Comparison of ENCODE assay signal across 8 cellular contexts in the genomic region with DNA sequence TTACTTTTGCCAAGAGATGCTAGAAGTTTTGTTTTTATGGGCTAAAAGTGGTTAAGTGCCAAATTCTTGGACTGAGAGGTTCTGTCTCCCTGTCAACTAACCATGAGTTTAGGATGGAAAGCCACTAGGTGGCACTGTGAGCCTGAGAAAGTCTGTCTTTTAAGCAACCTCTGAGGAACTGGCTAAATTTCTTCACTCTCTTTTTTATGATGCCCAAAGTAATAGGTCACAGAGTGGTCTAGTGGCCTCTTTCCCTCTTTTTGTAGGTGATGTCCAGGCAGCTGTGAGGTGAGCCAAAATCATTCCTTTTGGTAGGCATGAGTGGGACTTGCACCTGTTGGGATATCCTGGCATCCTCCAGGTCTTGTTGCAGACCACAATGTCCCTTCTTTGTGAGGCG. TPM values are rescaled to one million over a fixed set of nuclear protein-coding genes. Genes with fewer than 3 reads are reported as not detected.
DNase-seq lines count a peak whose midpoint lies in the region; ATAC-seq, FAIRE-seq and TF ChIP-seq lines count a peak whose summit lies in the region.

No MANE protein-coding gene starts in this region.

- H3K4me1 ChIP-seq in A549 (peaks cover 10% of the 10 kb centered on the region; the same call in 1 of the 3 replicates), RWPE2 (ENCODE audit: insufficient read depth, poor library complexity, severe bottlenecking) (peaks cover 3% of the 10 kb centered on the region), foreskin keratinocyte (no peaks in the 10 kb centered on the region), ovary (ENCODE audit: insufficient read depth) (no peaks in the 10 kb centered on the region), upper lobe of left lung (peaks cover 0 to 8% (median 0%) of the 10 kb centered on the region in 4 donors)

- H3K4me2 ChIP-seq in A549, result no peak overlapping the region

- 100% methylated on average over 1 of the region's 1 CpG for WGBS in A549 (ENCODE audit: missing lambda C conversion rate)
- WGBS in ovary, 3 donors, result 96 to 100% (median 96%) methylated on average over 1 of the region's 1 CpG
- WGBS in upper lobe of left lung, 2 donors, result 92 to 100% methylated on average over 1 of the region's 1 CpG

- intact Hi-C loops in ovary (cut with DNase I), result loop anchor here in 2 of 4 donors (2.0 to 10.0 kb wide), 2 partner anchors 502 to 506 kb away; no protein-coding TSS in a partner anchor

- ATAC-seq in A549 (peak; percentile 81 to 94), GM18519 (IDR thresholded peaks at IDR 0.05; ENCODE audit: low FRiP score, unreplicated experiment) (peak; percentile 79), RWPE2 (ENCODE audit: low read depth) (peak; percentile 56; the same call in 1 of the 3 replicates), foreskin keratinocyte (peak; percentile 83), upper lobe of left lung (ENCODE audit: low FRiP score in 2 of 2) (peak; percentile 78 to 91)

- FAIRE-seq in A549 (lab: Jason Lieb, UNC), result peak; percentile 79

- no peak for TF ChIP-seq EP300 in A549 (IDR thresholded peaks at IDR 0.05)
- TF ChIP-seq EP300 in ovary (IDR thresholded peaks at IDR 0.05), result no peak
- no peak for TF ChIP-seq EP300 in upper lobe of left lung (IDR thresholded peaks at IDR 0.05)

- H3K9me3 ChIP-seq in A549 (peaks cover 21% of the 10 kb centered on the region), RWPE2 (ENCODE audit: severe bottlenecking) (peaks cover 13% of the 10 kb centered on the region), ovary (no peaks in the 10 kb centered on the region), upper lobe of left lung (peaks cover 0 to 7% (median 2%) of the 10 kb centered on the region in 4 donors)

- TF ChIP-seq POLR2A in A549 (IDR thresholded peaks at IDR 0.05; ENCODE audit: low read length) (no peak), ovary (IDR thresholded peaks at IDR 0.05) (no peak), upper lobe of left lung (IDR thresholded peaks at IDR 0.05) (no peak)

- TF ChIP-seq CTCF in A549 (IDR thresholded peaks at IDR 0.05) (peak; percentile 85), LNCaP clone FGC (IDR thresholded peaks at IDR 0.05; ENCODE audit: control insufficient read depth, extremely low read depth, insufficient read depth) (peak; percentile 78), RWPE2 (IDR thresholded peaks at IDR 0.05; ENCODE audit: poor library complexity, severe bottlenecking) (peak; percentile 61), foreskin keratinocyte (conservative IDR thresholded peaks at IDR 0.05) (peak; percentile 75), ovary (IDR thresholded peaks at IDR 0.05) (peak; percentile 52 to 72 (median 60)), upper lobe of left lung (IDR thresholded peaks at IDR 0.05) (peak; percentile 56 to 86 (median 72))

- CTCF ChIA-PET in A549 (lab: Yijun Ruan, JAX), result interaction anchor here (0.6 to 5.3 kb wide), 47 partner anchors 8 to 517 kb away, joined by 3 to 81 read pairs (median 4); no protein-coding TSS in a partner anchor

- POLR2A ChIA-PET in A549 (lab: Yijun Ruan, JAX), result no interaction called here

- H3K27me3 ChIP-seq in RWPE2 (ENCODE audit: insufficient read depth, poor library complexity, severe bottlenecking), result no peaks in the 10 kb centered on the region
- H3K27me3 ChIP-seq in foreskin keratinocyte, result no peaks in the 10 kb centered on the region
- H3K27me3 ChIP-seq in ovary, result no peaks in the 10 kb centered on the region
- no peaks in the 10 kb centered on the region for H3K27me3 ChIP-seq in upper lobe of left lung

- H3K36me3 ChIP-seq in RWPE2 (ENCODE audit: low read depth) (peaks cover 98% of the 10 kb centered on the region), ovary (no peaks in the 10 kb centered on the region), upper lobe of left lung (peaks cover 14 to 84% (median 27%) of the 10 kb centered on the region in 4 donors)

- DNase-seq in A549 (ENCODE audit: low read depth in 1 of 2, low spot score in 1 of 2), result peak; percentile 33 to 79
- peak; percentile 81 for DNase-seq in LNCaP clone FGC (ENCODE audit: low read depth)
- DNase-seq in RWPE2 (ENCODE audit: low spot score), result no peak
- peak; percentile 34 for DNase-seq in activated T-helper 9 cell treated with anti-CD3 and anti-CD28 coated beads, Interleukin-2, amount 50 U/mL, for 16 hours (ENCODE audit: low read depth)
- peak in 1 of 2 donors; percentile 52 for DNase-seq in foreskin keratinocyte
- DNase-seq in ovary, result peak; percentile 43 to 83 (median 65)
- peak in 1 of 2 donors; percentile 62 for DNase-seq in upper lobe of left lung

- H3K27ac ChIP-seq in A549 (no peak overlapping the region), RWPE2 (ENCODE audit: poor library complexity, severe bottlenecking) (no peak overlapping the region), foreskin keratinocyte (no peak overlapping the region), ovary (no peak overlapping the region), upper lobe of left lung (no peak overlapping the region)

- TF ChIP-seq RAD21 in A549 (conservative IDR thresholded peaks at IDR 0.05 in 1 of 2, IDR thresholded peaks at IDR 0.05 in 1 of 2), result peak; percentile 79 to 83

- H3K4me3 ChIP-seq in A549 (no peak overlapping the region), LNCaP clone FGC (ENCODE audit: low read depth, low read length) (no peak overlapping the region), RWPE2 (ENCODE audit: severe bottlenecking) (no peak overlapping the region), ovary (no peak overlapping the region), upper lobe of left lung (no peak overlapping the region)

TF ChIP-seq in A549, 52 proteins besides CTCF, POLR2A, EP300 and RAD21:
- TF ChIP-seq BHLHE40 (IDR thresholded peaks at IDR 0.05; ENCODE audit: low read depth, low read length), result no peak
- TF ChIP-seq SMC3 (IDR thresholded peaks at IDR 0.05), result peak; percentile 69
TF ChIP-seq in A549: peak in this region for 1.

RNA-seq across cellular contexts. Expression of a gene that starts 56.8 kb away (rescaled TPM):
- polyA plus RNA-seq in A549 (2011; rRNA removed) (132 and 138 TPM in 2 replicates), A549 (2017; fragmentation: RNase III; extraction: RNeasy Plus Mini Kit Qiagen cat#74134 plus additional on column Dnase treatment) (102 to 105 TPM (median 105 TPM) in 3 replicates), foreskin keratinocyte (140 and 151 TPM in 2 replicates), ovary (100 to 1,000 TPM in 1 of 2 donors, 10 to 100 TPM in 1; 91.4 to 297 TPM)
- 73.1 and 78.7 TPM in 2 replicates for polyA plus RNA-seq in A549 (2012; cell fraction: cytosol; rRNA removed)
- polyA plus RNA-seq in A549 (2012; cell fraction: nucleus; rRNA removed), result 146 and 153 TPM in 2 replicates
- 225 and 228 TPM in 2 replicates for polyA minus RNA-seq in A549 (2011; rRNA and poly(A)+ RNA removed)
- total RNA-seq in foreskin keratinocyte (188 and 213 TPM in 2 replicates), ovary (100 to 1,000 TPM in 6 of 7 donors, 10 to 100 TPM in 1; 93.6 to 271 (median 182) TPM), upper lobe of left lung (100 to 1,000 TPM; 107 to 167 (median 121) TPM)
